ENCODE assay signal across 29 cellular contexts in genomic region chr1:75132421-75133381, GRCh38. TPM values are rescaled to one million over a fixed set of nuclear protein-coding genes. Genes with fewer than 3 reads are reported as not detected.
A peak's percentile ranks its signal among the peaks of the same experiment; 100 is the strongest.
DNase-seq lines count a peak whose midpoint lies in the region; ATAC-seq, FAIRE-seq and TF ChIP-seq lines count a peak whose summit lies in the region.
"Had no signal": no experiment of that assay in that cellular context is flagged by ENCODE, and none has a peak within 500 bp of the region (broad histone marks: within the 10 kb centered on the region; RNA-seq: fewer than 3 reads in every experiment).

No MANE protein-coding gene starts in this region.

- H3K36me3 Mint-ChIP-seq in endodermal cell (ENCODE audit: low read depth) (no peaks in the 10 kb centered on the region), nephron (ENCODE audit: low read depth) (no peaks in the 10 kb centered on the region)

- H3K4me3 Mint-ChIP-seq in endodermal cell (no peak overlapping the region), nephron (peak overlapping the region; percentile 13 to 23 (median 19))
- H3K4me3 Mint-ChIP-seq: activated CD8-positive, alpha-beta T cell treated with anti-CD3 and anti-CD28 coated beads for 36 hours; activated T-cell treated with anti-CD3 and anti-CD28 coated beads, Interleukin-2, amount 50 U/mL, for 24 hours; effector memory CD8-positive, alpha-beta T cell had no signal

- H3K4me1 ChIP-seq in ES-I3 (ENCODE audit: insufficient read depth, low read length) (peaks cover 13% of the 10 kb centered on the region; the same call in 1 of the 2 replicates), HUES48 (ENCODE audit: control insufficient read depth, insufficient read depth, low read length) (peaks cover 66% of the 10 kb centered on the region), endodermal cell (ENCODE audit: control insufficient read depth, insufficient read depth, low read length) (peaks cover 15% of the 10 kb centered on the region)

- intact Hi-C loops in left ventricle myocardium superior (cut with micrococcal nuclease), result no loop called here

- H3K27me3 Mint-ChIP-seq in endodermal cell (ENCODE audit: insufficient read depth) (peaks cover 99% of the 10 kb centered on the region), nephron (ENCODE audit: low read depth) (peaks cover 100% of the 10 kb centered on the region)

- TF ChIP-seq CTCF in endodermal cell (conservative IDR thresholded peaks at IDR 0.05) (peak; percentile 39), nephron (IDR thresholded peaks at IDR 0.05; ENCODE audit: unreplicated experiment in 3 of 3) (no peak)

- H3K9me3 ChIP-seq in ES-I3 (ENCODE audit: control insufficient read depth, insufficient read depth, low read length) (no peaks in the 10 kb centered on the region), HUES48 (ENCODE audit: control insufficient read depth, insufficient read depth, low read length) (no peaks in the 10 kb centered on the region), endodermal cell (ENCODE audit: control insufficient read depth, low read length) (no peaks in the 10 kb centered on the region)
- H3K9me3 ChIP-seq: heart left ventricle, right atrium auricular region had no signal

- H3K27ac ChIP-seq in HUES48 (ENCODE audit: low read depth, low read length), result no peak overlapping the region
- no peak overlapping the region for H3K27ac ChIP-seq in endodermal cell (ENCODE audit: low read depth, low read length)
- H3K27ac ChIP-seq: brain microvascular endothelial cell, heart left ventricle, right atrium auricular region, VCaP had no signal

- H3K9ac ChIP-seq in ES-I3 (ENCODE audit: low read depth, low read length) (peak overlapping the region; percentile 0; the same call in 1 of the 2 replicates), HUES48 (ENCODE audit: low read depth, low read length) (no peak overlapping the region), endodermal cell (ENCODE audit: extremely low read depth, low read length, poor library complexity, severe bottlenecking) (no peak overlapping the region)

- H3K36me3 ChIP-seq in ES-I3 (ENCODE audit: insufficient read depth, low read length), result no peaks in the 10 kb centered on the region
- no peaks in the 10 kb centered on the region for H3K36me3 ChIP-seq in HUES48 (ENCODE audit: control insufficient read depth, insufficient read depth, low read length)
- H3K36me3 ChIP-seq in endodermal cell (ENCODE audit: control insufficient read depth, insufficient read depth, low read length), result no peaks in the 10 kb centered on the region
- H3K36me3 ChIP-seq: brain microvascular endothelial cell, heart left ventricle, right atrium auricular region had no signal

- H3K4me3 ChIP-seq in HUES48 (ENCODE audit: low read depth, low read length), result peak overlapping the region; percentile 69; the same call in 1 of the 2 replicates
- peak overlapping the region; percentile 54 for H3K4me3 ChIP-seq in endodermal cell (ENCODE audit: low read length)
- H3K4me3 ChIP-seq: heart left ventricle, right atrium auricular region had no signal

- DNase-seq in endodermal cell (peak; percentile 55), left ventricle myocardium superior (no peak), NCI-H128 (lab: John Stamatoyannopoulos, UW; ENCODE audit: unreplicated experiment) (no peak), RCC 7860 (ENCODE audit: low spot score) (no peak)
- DNase-seq: activated CD8-positive, alpha-beta T cell treated with anti-CD3 and anti-CD28 coated beads for 36 hours; activated T-cell treated with anti-CD3 and anti-CD28 coated beads, Interleukin-2, amount 50 U/mL, for 24 hours; brain microvascular endothelial cell; DMS79 treated with DMSO at 0.1 percent for 48 hours; effector memory CD8-positive, alpha-beta T cell; heart left ventricle; NCI-H1694; NCI-H748 treated with DMSO at 0.1 percent for 48 hours; nucleus accumbens; PC-3; SIG-M5 had no signal

- 4 to 6% methylated on average over 16 to 36 of the region's 36 CpGs for WGBS in endodermal cell (ENCODE audit: insufficient coverage in 1 of 2, insufficient read length in 1 of 2), 2 experiments

- FAIRE-seq in RCC 7860 (lab: Jason Lieb, UNC), result no peak
- FAIRE-seq: colon, urothelium cell line had no signal

- H3K9me3 Mint-ChIP-seq in endodermal cell, result peaks cover 2% of the 10 kb centered on the region
- peaks cover 9% of the 10 kb centered on the region for H3K9me3 Mint-ChIP-seq in nephron
- H3K9me3 Mint-ChIP-seq: activated naive CD4-positive, alpha-beta T cell treated with anti-CD3 and anti-CD28 coated beads, Interleukin-2, amount 50 U/mL, for 72 hours; activated T-cell treated with anti-CD3 and anti-CD28 coated beads, Interleukin-2, amount 50 U/mL, for 24 hours had no signal

- H3K4me1 Mint-ChIP-seq in endodermal cell (peaks cover 54% of the 10 kb centered on the region), nephron (peaks cover 41% of the 10 kb centered on the region)

- no peak for ATAC-seq in HG02970 (IDR thresholded peaks at IDR 0.05; ENCODE audit: low FRiP score, unreplicated experiment)
- ATAC-seq in left ventricle myocardium superior, result no peak
- ATAC-seq: activated CD8-positive, alpha-beta T cell treated with anti-CD3 and anti-CD28 coated beads for 36 hours; activated naive CD4-positive, alpha-beta T cell treated with anti-CD3 and anti-CD28 coated beads, Interleukin-2, amount 50 U/mL, for 72 hours; effector memory CD8-positive, alpha-beta T cell; HCT116; heart left ventricle; PC-3 had no signal

- H3K27ac Mint-ChIP-seq in endodermal cell, result no peak overlapping the region
- no peak overlapping the region for H3K27ac Mint-ChIP-seq in nephron
- H3K27ac Mint-ChIP-seq: activated CD8-positive, alpha-beta T cell treated with anti-CD3 and anti-CD28 coated beads for 36 hours; activated T-cell treated with anti-CD3 and anti-CD28 coated beads, Interleukin-2, amount 50 U/mL, for 24 hours; effector memory CD8-positive, alpha-beta T cell had no signal

- H3K27me3 ChIP-seq in HUES48 (ENCODE audit: control insufficient read depth, insufficient read depth, low read length) (peaks cover 100% of the 10 kb centered on the region), endodermal cell (ENCODE audit: control insufficient read depth, insufficient read depth, low read length, poor library complexity, severe bottlenecking) (peaks cover 100% of the 10 kb centered on the region)

RNA-seq across cellular contexts. Expression of gene LHX8, which starts 1.5 kb away (rescaled TPM):
- total RNA-seq in endodermal cell (not detected), left ventricle myocardium superior (not detected)
- polyA plus RNA-seq in endodermal cell (2013, experiment 1 of 2), result 0.85 TPM
- polyA plus RNA-seq in endodermal cell (2013, experiment 2 of 2), result 1.1 TPM
- total RNA-seq: activated CD8-positive, alpha-beta T cell treated with anti-CD3 and anti-CD28 coated beads for 36 hours; activated naive CD4-positive, alpha-beta T cell treated with anti-CD3 and anti-CD28 coated beads, Interleukin-2, amount 50 U/mL, for 72 hours; heart left ventricle; liver; MCF 10A; PC-3; right atrium auricular region; subcutaneous adipose tissue; T-helper 2 cell treated with Interferon-gamma antibody and Interleukin-4, amounts not matched to agents 100 ng/mL and 5 ng/mL, for 36 hours had no signal
- polyA plus RNA-seq: heart left ventricle, liver had no signal
